ENCODE assay signal across 10 cellular contexts in genomic region chr11:17906436-17906835, GRCh38.
A peak's percentile ranks its signal among the peaks of the same experiment; 100 is the strongest.
DNase-seq lines count a peak whose midpoint lies in the region; ATAC-seq, FAIRE-seq and TF ChIP-seq lines count a peak whose summit lies in the region.
"Had no signal": no experiment of that assay in that cellular context is flagged by ENCODE, and none has a peak within 500 bp of the region (broad histone marks: within the 10 kb centered on the region; RNA-seq: fewer than 3 reads in every experiment).

No MANE protein-coding gene starts in this region.

- peak; percentile 28 for DNase-seq in COLO668 (lab: John Stamatoyannopoulos, UW; ENCODE audit: unreplicated experiment)
- peak; percentile 34 for DNase-seq in HEK293T (ENCODE audit: extremely low spot score)
- DNase-seq in WTC11 (ENCODE audit: low spot score) = peak; percentile 87
- no peak for DNase-seq in kidney
- DNase-seq in kidney tubule cell (ENCODE audit: low spot score) = no peak
- DNase-seq in GM12892 (ENCODE audit: insufficient read length) = no peak
- DNase-seq in activated T-cell treated with anti-CD3 and anti-CD28 coated beads, Interleukin-2, amount 50 U/mL, for 48 hours = no peak
- no peak for DNase-seq in SIG-M5 (lab: John Stamatoyannopoulos, UW)
- DNase-seq: activated T-cell treated with anti-CD3 and anti-CD28 coated beads, Interleukin-2, amount 50 U/mL, for 1 hour had no signal

- no peaks in the 10 kb centered on the region for H3K4me1 ChIP-seq in kidney (ENCODE audit: control insufficient read depth in 1 of 2, insufficient read depth in 1 of 2, low read depth in 1 of 2, low read length in 2 of 2)

- TF ChIP-seq CTCF in WTC11 (IDR thresholded peaks at IDR 0.05) (no peak), kidney (IDR thresholded peaks at IDR 0.05; ENCODE audit: borderline replicate concordance, extremely low read depth, insufficient read depth) (peak; percentile 25)

- H3K9ac ChIP-seq in kidney (ENCODE audit: low read length in 2 of 2) = no peak overlapping the region

- no peaks in the 10 kb centered on the region for H3K36me3 Mint-ChIP-seq in WTC11

- no peaks in the 10 kb centered on the region for H3K36me3 ChIP-seq in kidney (ENCODE audit: control insufficient read depth in 1 of 2, insufficient read depth in 2 of 2, low read length in 2 of 2)

- H3K27ac Mint-ChIP-seq in WTC11 = no peak overlapping the region

- no peaks in the 10 kb centered on the region for H3K9me3 ChIP-seq in kidney (ENCODE audit: control insufficient read depth in 1 of 2, low read length in 2 of 2)

- H3K27me3 Mint-ChIP-seq in WTC11 (ENCODE audit: low read depth) = no peaks in the 10 kb centered on the region

- H3K4me3 ChIP-seq in kidney (ENCODE audit: low read length in 2 of 2) = no peak overlapping the region

- POLR2A ChIA-PET in HEK293T (lab: Yijun Ruan, JAX) = no interaction called here
- POLR2A ChIA-PET in WTC11 (lab: Charles Lee) = interaction anchor here (0.6 to 1.0 kb wide), 3 partner anchors 140 to 329 kb away, joined by 3 to 4 read pairs (median 3); no protein-coding TSS in a partner anchor

- H3K4me1 Mint-ChIP-seq in WTC11 = peaks cover 9% of the 10 kb centered on the region

- H3K9me3 Mint-ChIP-seq in WTC11 = no peaks in the 10 kb centered on the region

- CTCF ChIA-PET in HEK293T (lab: Yijun Ruan, JAX) = interaction anchor here (0.7 to 1.5 kb wide), 3 partner anchors 16 to 175 kb away, joined by 3 to 9 read pairs (median 4); no protein-coding TSS in a partner anchor
- CTCF ChIA-PET in WTC11 (lab: Charles Lee) = interaction anchor here (0.6 to 5.2 kb wide), 68 partner anchors 8 to 378 kb away, joined by 3 to 67 read pairs (median 5); partner anchors contain the start of genes KCNC1, MYOD1 and USH1C

- TF ChIP-seq POLR2A in GM12892 (IDR thresholded peaks at IDR 0.05; ENCODE audit: low read depth, low read length) = no peak

- ATAC-seq in WTC11 = peak; percentile 99

- no peak overlapping the region for H3K27ac ChIP-seq in kidney (ENCODE audit: low read depth in 2 of 2, low read length in 2 of 2)
- H3K27ac ChIP-seq: epithelial cell of prostate had no signal

- intact Hi-C loops in kidney (cut with DNase I) = no loop called here

- FAIRE-seq in kidney (lab: Jason Lieb, UNC) (no peak), GM12892 (lab: Jason Lieb, UNC) (no peak)

- H3K4me3 Mint-ChIP-seq in WTC11 = no peak overlapping the region

TF ChIP-seq in HEK293T, 16 proteins besides CTCF, POLR2A, EP300 and RAD21:
- no peak for TF ChIP-seq PKNOX1 (IDR thresholded peaks at IDR 0.05)
- TF ChIP-seq ELF4 (IDR thresholded peaks at IDR 0.05) = no peak
- TF ChIP-seq TARDBP (IDR thresholded peaks at IDR 0.05) = no peak
- no peak for TF ChIP-seq HDGF (IDR thresholded peaks at IDR 0.05; ENCODE audit: borderline replicate concordance)
- TF ChIP-seq CTBP1 (IDR thresholded peaks at IDR 0.05; ENCODE audit: borderline replicate concordance) = no peak
- no peak for TF ChIP-seq SUZ12 (IDR thresholded peaks at IDR 0.05)
- no peak for TF ChIP-seq NFRKB (IDR thresholded peaks at IDR 0.05)
- TF ChIP-seq BHLHE40 (IDR thresholded peaks at IDR 0.05; ENCODE audit: borderline replicate concordance) = no peak
- no peak for TF ChIP-seq L3MBTL2 (conservative IDR thresholded peaks at IDR 0.05)
- no peak for TF ChIP-seq FOXA1 (IDR thresholded peaks at IDR 0.05)

TF ChIP-seq in WTC11, 78 proteins besides CTCF, POLR2A, EP300 and RAD21:
- no peak for TF ChIP-seq TEAD1 (CRISPR knock-in tag; IDR thresholded peaks at IDR 0.05)
- no peak for TF ChIP-seq ZBTB21 (CRISPR knock-in tag; IDR thresholded peaks at IDR 0.05; ENCODE audit: borderline replicate concordance)
- no peak for TF ChIP-seq NR2C2 (CRISPR knock-in tag; IDR thresholded peaks at IDR 0.05)
- no peak for TF ChIP-seq PREB (CRISPR knock-in tag; IDR thresholded peaks at IDR 0.05; ENCODE audit: borderline replicate concordance)
- TF ChIP-seq FOXP4 (CRISPR knock-in tag; IDR thresholded peaks at IDR 0.05) = no peak
- TF ChIP-seq OVOL2 (CRISPR knock-in tag; IDR thresholded peaks at IDR 0.05; ENCODE audit: borderline replicate concordance) = no peak
- no peak for TF ChIP-seq HMGXB4 (CRISPR knock-in tag; IDR thresholded peaks at IDR 0.05)
- TF ChIP-seq RELA (CRISPR knock-in tag; IDR thresholded peaks at IDR 0.05; ENCODE audit: borderline replicate concordance) = no peak
- TF ChIP-seq ESRRA (CRISPR knock-in tag; IDR thresholded peaks at IDR 0.05; ENCODE audit: borderline replicate concordance) = no peak

Comparison
In these comparisons a context has a peak if more than half of its experiments do, and no peak if none do; other contexts are left out.
1. DNase-seq: peak in COLO668 (single experiment), HEK293T (single experiment) and WTC11 (single experiment); none in kidney (single experiment), kidney tubule cell (single experiment), GM12892 (single experiment), activated T-cell treated with anti-CD3 and anti-CD28 coated beads, Interleukin-2, amount 50 U/mL, for 48 hours (0 of 2) and SIG-M5 (single experiment).